In genomic region chr14:74324945-74325361, GRCh38 we compare ENCODE assay signal across 9 cellular contexts.
DNase-seq lines count a peak whose midpoint lies in the region; ATAC-seq, FAIRE-seq and TF ChIP-seq lines count a peak whose summit lies in the region.
"Had no signal": no experiment of that assay in that cellular context is flagged by ENCODE, and none has a peak within 500 bp of the region (broad histone marks: within the 10 kb centered on the region; RNA-seq: fewer than 3 reads in every experiment).

No MANE protein-coding gene starts in this region.

- no peaks in the 10 kb centered on the region for H3K36me3 Mint-ChIP-seq in nephron (ENCODE audit: low read depth)

- peaks cover 40% of the 10 kb centered on the region for H3K4me1 Mint-ChIP-seq in nephron

- no peaks in the 10 kb centered on the region for H3K27me3 Mint-ChIP-seq in nephron (ENCODE audit: low read depth)

- TF ChIP-seq CTCF in GM13976 (IDR thresholded peaks at IDR 0.05; ENCODE audit: borderline replicate concordance, control extremely low read depth, extremely low read depth, insufficient read depth, missing control alignments) (peak; percentile 31), choroid plexus epithelial cell (conservative IDR thresholded peaks at IDR 0.05; ENCODE audit: low read depth, low read length) (peak; percentile 74), nephron (IDR thresholded peaks at IDR 0.05; ENCODE audit: unreplicated experiment in 3 of 3) (peak; percentile 64 to 70 (median 68))

- no peaks in the 10 kb centered on the region for H3K9me3 Mint-ChIP-seq in nephron
- H3K9me3 Mint-ChIP-seq: stimulated activated naive CD8-positive, alpha-beta T cell treated with anti-CD3 and anti-CD28 coated beads, Interleukin-15, Interleukin-2, amounts not matched to agents 100 ng/mL and 50 ng/mL, for 24 hours had no signal

- ATAC-seq in HG03354 (IDR thresholded peaks at IDR 0.05; ENCODE audit: poor library complexity, severe bottlenecking, unreplicated experiment) = no peak

- DNase-seq in GM13976 (ENCODE audit: low spot score) (peak; percentile 59), NCI-H526 treated with DMSO at 0.1 percent for 48 hours (lab: John Stamatoyannopoulos, UW) (peak; percentile 18), choroid plexus epithelial cell (ENCODE audit: low read depth) (peak; percentile 71), HPDE6-E6E7 (ENCODE audit: extremely low spot score) (no peak), GDM1 (lab: John Stamatoyannopoulos, UW) (no peak)

- in situ Hi-C loops in GM13976 (cut with MboI; ENCODE audit: low sequenced_read_pairs, unreplicated experiment) = loop anchor here (25.0 kb wide), 1 partner anchor 487 kb away; no protein-coding TSS in a partner anchor

- peak overlapping the region in 2 of 3 experiments; percentile 20 to 50 for H3K4me3 Mint-ChIP-seq in nephron
- H3K4me3 Mint-ChIP-seq: stimulated activated naive CD8-positive, alpha-beta T cell treated with anti-CD3 and anti-CD28 coated beads, Interleukin-15, Interleukin-2, amounts not matched to agents 100 ng/mL and 50 ng/mL, for 24 hours had no signal

- peak; percentile 94 for FAIRE-seq in A204.1 (lab: Jason Lieb, UNC)

- no peak overlapping the region for H3K4me3 ChIP-seq in choroid plexus epithelial cell (ENCODE audit: low read depth, low read length)

- H3K27ac Mint-ChIP-seq in nephron = peak overlapping the region; percentile 73 to 98 (median 92)
- H3K27ac Mint-ChIP-seq: stimulated activated naive CD8-positive, alpha-beta T cell treated with anti-CD3 and anti-CD28 coated beads, Interleukin-15, Interleukin-2, amounts not matched to agents 100 ng/mL and 50 ng/mL, for 24 hours had no signal

Comparison
In these comparisons a context has a peak if more than half of its experiments do, and no peak if none do; other contexts are left out.
1. DNase-seq: peak in GM13976 (single experiment), NCI-H526 treated with DMSO at 0.1 percent for 48 hours (single experiment) and choroid plexus epithelial cell (single experiment); none in HPDE6-E6E7 (single experiment) and GDM1 (single experiment).
2. Peak in every context shown above with its lines, with median percentiles within 50 percentile points of each other: CTCF ChIP-seq.